ENCODE assay signal across 11 cellular contexts in genomic region chr17:75371339-75371738, GRCh38. TPM values are rescaled to one million over a fixed set of nuclear protein-coding genes. Genes with fewer than 3 reads are reported as not detected.
A peak's percentile ranks its signal among the peaks of the same experiment; 100 is the strongest.
DNase-seq lines count a peak whose midpoint lies in the region; ATAC-seq, FAIRE-seq and TF ChIP-seq lines count a peak whose summit lies in the region.
"Had no signal": no experiment of that assay in that cellular context is flagged by ENCODE, and none has a peak within 500 bp of the region (broad histone marks: within the 10 kb centered on the region; RNA-seq: fewer than 3 reads in every experiment).

No MANE protein-coding gene starts in this region.

- POLR2A ChIA-PET in HepG2 (lab: Yijun Ruan, JAX): no interaction called here

- no peak for FAIRE-seq in HepG2 (lab: Jason Lieb, UNC)
- FAIRE-seq: small intestine had no signal

- peak overlapping the region; percentile 30 for H3K27ac ChIP-seq in right cardiac atrium (ENCODE audit: low read length)
- H3K27ac ChIP-seq in HepG2 (ENCODE audit: extremely low read length, insufficient read depth, low read length): no peak overlapping the region
- H3K27ac ChIP-seq in gastroesophageal sphincter: peak overlapping the region in 1 of 4 donors; percentile 71

- CTCF ChIA-PET in HepG2 (lab: Yijun Ruan, JAX; ENCODE audit: low intra/inter-chr PET ratio, low total read pairs): no interaction called here

- H3K9me3 ChIP-seq in right cardiac atrium (ENCODE audit: control insufficient read depth, low read length): no peaks in the 10 kb centered on the region
- H3K9me3 ChIP-seq in T-helper 17 cell (ENCODE audit: control insufficient read depth, low read length, poor library complexity, severe bottlenecking): no peaks in the 10 kb centered on the region
- no peaks in the 10 kb centered on the region for H3K9me3 ChIP-seq in HepG2 (ENCODE audit: low read length)
- H3K9me3 ChIP-seq in gastroesophageal sphincter: no peaks in the 10 kb centered on the region
- H3K9me3 ChIP-seq: adrenal gland had no signal

- H3K27me3 ChIP-seq in right cardiac atrium (ENCODE audit: control insufficient read depth, insufficient read depth) (no peaks in the 10 kb centered on the region), HepG2 (ENCODE audit: control insufficient read depth in 1 of 2, insufficient read depth in 2 of 2, low read length in 2 of 2) (no peaks in the 10 kb centered on the region), gastroesophageal sphincter (no peaks in the 10 kb centered on the region)
- H3K27me3 ChIP-seq: adrenal gland had no signal

- H3K4me3 Mint-ChIP-seq in T-helper 17 cell: peak overlapping the region; percentile 51

- no peak for TF ChIP-seq POLR2A in HepG2 (IDR thresholded peaks at IDR 0.05; ENCODE audit: insufficient read depth in 1 of 2, low read depth in 2 of 2, low read length in 2 of 2)
- no peak for TF ChIP-seq POLR2A in gastroesophageal sphincter (IDR thresholded peaks at IDR 0.05)

- H3K36me3 ChIP-seq in HepG2 (replicated peaks in 1 of 2; ENCODE audit: control insufficient read depth in 1 of 2, insufficient read depth in 2 of 2, low read length in 2 of 2) (peaks cover 7 to 16% of the 10 kb centered on the region in 2 experiments), gastroesophageal sphincter (peaks cover 0 to 12% of the 10 kb centered on the region in 2 donors)
- H3K36me3 ChIP-seq: adrenal gland had no signal

- in situ Hi-C loops in HepG2 (cut with HindIII; ENCODE audit: extremely low pct_ligation_motif_present, low pct_unique_long_range_greater_than_20kb): no loop called here

- DNase-seq in right cardiac atrium: no peak
- DNase-seq in cardiac septum (ENCODE audit: low spot score): no peak
- no peak for DNase-seq in T-helper 17 cell
- no peak for DNase-seq in HepG2 (ENCODE audit: low spot score)
- no peak for DNase-seq in activated effector memory CD4-positive, alpha-beta T cell treated with Interleukin-2 at 50 U/mL for 16 hours
- DNase-seq: activated CD4-positive, CD25-positive, alpha-beta regulatory T cell treated with anti-CD3 and anti-CD28 coated beads, Interleukin-2, amount 50 U/mL, for 72 hours; adrenal gland; small intestine had no signal

- H2AFZ ChIP-seq in HepG2 (ENCODE audit: low read length): no peak overlapping the region

- H3K4me3 ChIP-seq in right cardiac atrium (ENCODE audit: low read length) (no peak overlapping the region), HepG2 (replicated peaks in 1 of 3; ENCODE audit: insufficient read depth in 1 of 3, low read depth in 2 of 3, low read length in 3 of 3) (no peak overlapping the region), gastroesophageal sphincter (no peak overlapping the region)
- H3K4me3 ChIP-seq: adrenal gland had no signal

- H3K27me3 Mint-ChIP-seq in T-helper 17 cell: no peaks in the 10 kb centered on the region

- TF ChIP-seq CTCF in HepG2 (CRISPR knock-in tag; IDR thresholded peaks at IDR 0.05): no peak
- no peak for TF ChIP-seq CTCF in gastroesophageal sphincter (IDR thresholded peaks at IDR 0.05)

- H3K27ac Mint-ChIP-seq in T-helper 17 cell: peak overlapping the region; percentile 67

- no peaks in the 10 kb centered on the region; the same call in 1 of the 2 replicates for H4K20me1 ChIP-seq in HepG2 (ENCODE audit: insufficient read depth, low read length)

- peaks cover 52% of the 10 kb centered on the region for H3K4me1 Mint-ChIP-seq in T-helper 17 cell

- 80% methylated on average over 6 of the region's 6 CpGs for WGBS in right cardiac atrium
- 97% methylated on average over 6 of the region's 6 CpGs for WGBS in HepG2 (ENCODE audit: low lambda C conversion rate)
- WGBS in gastroesophageal sphincter (ENCODE audit: low coverage in 1 of 2), 2 donors: 62 to 78% methylated on average over 6 of the region's 6 CpGs

- H3K36me3 Mint-ChIP-seq in T-helper 17 cell (ENCODE audit: low read depth): no peaks in the 10 kb centered on the region

- peaks cover 15% of the 10 kb centered on the region for H3K4me1 ChIP-seq in right cardiac atrium (ENCODE audit: control insufficient read depth, insufficient read depth, low read length)
- peaks cover 35% of the 10 kb centered on the region for H3K4me1 ChIP-seq in HepG2 (ENCODE audit: insufficient read depth, low read length)
- peaks cover 0 to 69% (median 13%) of the 10 kb centered on the region in 3 donors for H3K4me1 ChIP-seq in gastroesophageal sphincter

- H3K4me2 ChIP-seq in HepG2 (ENCODE audit: low read depth, low read length): no peak overlapping the region

- H3K79me2 ChIP-seq in HepG2 (ENCODE audit: insufficient read depth, low read length): peaks cover 86% of the 10 kb centered on the region

- H3K9ac ChIP-seq in HepG2 (ENCODE audit: insufficient read depth, low read depth, low read length): no peak overlapping the region

- intact Hi-C loops in right cardiac atrium (cut with DNase I) (no loop called here), cardiac septum (cut with DNase I) (no loop called here), HepG2 (cut with micrococcal nuclease; ENCODE audit: unreplicated experiment) (no loop called here)

- ATAC-seq in right cardiac atrium (peak in 1 of 2 donors; percentile 39), T-helper 17 cell (peak; percentile 78), HepG2 (no peak), HG02981 (IDR thresholded peaks at IDR 0.05; ENCODE audit: unreplicated experiment) (no peak), gastroesophageal sphincter (no peak), HG03039 (IDR thresholded peaks at IDR 0.05; ENCODE audit: unreplicated experiment) (no peak)

- TF ChIP-seq EP300 in HepG2 (IDR thresholded peaks at IDR 0.05; ENCODE audit: low read depth in 2 of 2, low read length in 2 of 2) (no peak), HepG2 (CRISPR knock-in tag; IDR thresholded peaks at IDR 0.05; ENCODE audit: borderline replicate concordance) (no peak), gastroesophageal sphincter (IDR thresholded peaks at IDR 0.05) (no peak)

- BruUV-seq in HepG2 (replicated peaks; lab: Mats Ljungman, UMichigan): no TSS peak

- no peak for TF ChIP-seq RAD21 in HepG2 (CRISPR knock-in tag; IDR thresholded peaks at IDR 0.05)

TF ChIP-seq in HepG2, 621 proteins besides CTCF, POLR2A, EP300 and RAD21:
- TF ChIP-seq RFX1 (IDR thresholded peaks at IDR 0.05): peak; percentile 33; the same call in 1 of the 2 replicates
- TF ChIP-seq ZNF724P (CRISPR knock-in tag; IDR thresholded peaks at IDR 0.05; ENCODE audit: borderline replicate concordance): no peak
- no peak for TF ChIP-seq ZBTB14 (CRISPR knock-in tag; IDR thresholded peaks at IDR 0.05)
- no peak for TF ChIP-seq GABPA (IDR thresholded peaks at IDR 0.05; ENCODE audit: low read depth, low read length)
- no peak for TF ChIP-seq GABPA (CRISPR knock-in tag; IDR thresholded peaks at IDR 0.05; ENCODE audit: low read depth)

RNA-seq across cellular contexts. Expression of gene GRB2, which starts 34.1 kb away (rescaled TPM):
- total RNA-seq in right cardiac atrium (100 to 1,000 TPM; 104 to 150 (median 123) TPM), cardiac septum (57.1 TPM), T-helper 17 cell (100 to 1,000 TPM; 112 to 117 TPM), HepG2 (2016; rRNA removed; fragmentation: Illumina TruSeq; extraction: Trizol) (92.3 and 95.7 TPM in 2 replicates), gastroesophageal sphincter (100 to 1,000 TPM in 2 of 4 donors, 10 to 100 TPM in 2; 80.6 to 113 (median 97.6) TPM)
- polyA plus RNA-seq in right cardiac atrium (66.7 TPM), HepG2 (2011; rRNA removed) (67.9 and 84.6 TPM in 2 replicates)
- 9.5 and 11.4 TPM in 2 replicates for total RNA-seq in HepG2 (2016; cell fraction: cytosol; rRNA removed; fragmentation: Illumina TruSeq; extraction: Trizol; ENCODE audit: low read depth)
- 81.8 and 96.0 TPM in 2 replicates for total RNA-seq in HepG2 (2016; cell fraction: insoluble cytoplasmic fraction; rRNA removed; fragmentation: Illumina TruSeq; extraction: Trizol)
- 34.4 and 43.9 TPM in 2 replicates for total RNA-seq in HepG2 (2016; cell fraction: membrane; rRNA removed; fragmentation: Illumina TruSeq; extraction: Trizol)
- 44.5 and 52.3 TPM in 2 replicates for total RNA-seq in HepG2 (2016; cell fraction: nucleus; rRNA removed; fragmentation: Illumina TruSeq; extraction: Trizol)
- 65.4 and 67.1 TPM in 2 replicates for polyA plus RNA-seq in HepG2 (2011; cell fraction: cytosol; rRNA removed)
- polyA plus RNA-seq in HepG2 (2011; cell fraction: nucleus; rRNA removed): 28.7 and 29.6 TPM in 2 replicates
- polyA plus RNA-seq in HepG2 (2012): 66.8 and 70.9 TPM in 2 replicates
- polyA plus RNA-seq in HepG2 (2016; cell fraction: cytosol; fragmentation: Illumina TruSeq; extraction: Trizol; ENCODE audit: low read depth): 13.1 and 18.8 TPM in 2 replicates
- 142 and 160 TPM in 2 replicates for polyA plus RNA-seq in HepG2 (2016; cell fraction: insoluble cytoplasmic fraction; fragmentation: Illumina TruSeq; extraction: Trizol; ENCODE audit: low read depth)
- polyA plus RNA-seq in HepG2 (2016; cell fraction: membrane; fragmentation: Illumina TruSeq; extraction: Trizol; ENCODE audit: low read depth): 28.8 and 38.8 TPM in 2 replicates
- 76.0 and 89.2 TPM in 2 replicates for polyA plus RNA-seq in HepG2 (2016; cell fraction: nucleus; fragmentation: Illumina TruSeq; extraction: Trizol; ENCODE audit: insufficient read depth, low read depth)
- polyA minus RNA-seq in HepG2 (2011; rRNA and poly(A)+ RNA removed; ENCODE audit: low replicate concordance): 55.3 and 73.1 TPM in 2 replicates
- polyA minus RNA-seq in HepG2 (2011; cell fraction: cytosol; rRNA and poly(A)+ RNA removed): 26.1 and 30.8 TPM in 2 replicates
- 44.4 and 46.2 TPM in 2 replicates for polyA minus RNA-seq in HepG2 (2011; cell fraction: nucleus; rRNA and poly(A)+ RNA removed)
